In genomic region chr9:72065076-72065475, GRCh38 we compare ENCODE assay signal across 16 cellular contexts. TPM values are rescaled to one million over a fixed set of nuclear protein-coding genes. Genes with fewer than 3 reads are reported as not detected.
A peak's percentile ranks its signal among the peaks of the same experiment; 100 is the strongest.
DNase-seq lines count a peak whose midpoint lies in the region; TF ChIP-seq lines count a peak whose summit lies in the region.
"Had no signal": no experiment of that assay in that cellular context is flagged by ENCODE, and none has a peak within 500 bp of the region (broad histone marks: within the 10 kb centered on the region; RNA-seq: fewer than 3 reads in every experiment).

No MANE protein-coding gene starts in this region.

- H3K4me1 Mint-ChIP-seq in CD14-positive monocyte, result no peaks in the 10 kb centered on the region
- H3K4me1 Mint-ChIP-seq: CD4-positive, CD25-positive, alpha-beta regulatory T cell had no signal

- no peaks in the 10 kb centered on the region for H3K36me3 Mint-ChIP-seq in CD14-positive monocyte
- H3K36me3 Mint-ChIP-seq: CD4-positive, CD25-positive, alpha-beta regulatory T cell had no signal

- no peak overlapping the region for H3K4me3 ChIP-seq in epithelial cell of esophagus (ENCODE audit: low read length)
- no peak overlapping the region for H3K4me3 ChIP-seq in skeletal muscle cell (ENCODE audit: low read depth, low read length)

- H3K27me3 Mint-ChIP-seq in CD14-positive monocyte (ENCODE audit: low read depth in 3 of 3), result peaks cover 0 to 5% (median 4%) of the 10 kb centered on the region in 3 donors

- H3K4me3 Mint-ChIP-seq in CD14-positive monocyte, result no peak overlapping the region
- H3K4me3 Mint-ChIP-seq: CD4-positive, CD25-positive, alpha-beta regulatory T cell had no signal

- DNase-seq in Daoy (ENCODE audit: low read depth), result peak; percentile 60
- peak; percentile 9 for DNase-seq in RKO (ENCODE audit: low spot score)
- peak; percentile 40 for DNase-seq in epithelial cell of esophagus (ENCODE audit: low read depth)
- DNase-seq in skeletal muscle cell (ENCODE audit: low read depth), result peak; percentile 1
- DNase-seq in activated T-cell treated with anti-CD3 and anti-CD28 coated beads, Interleukin-2, amount 50 U/mL, for 48 hours, result no peak
- DNase-seq in COLO668 (lab: John Stamatoyannopoulos, UW; ENCODE audit: unreplicated experiment), result no peak
- no peak for DNase-seq in CD14-positive monocyte (ENCODE audit: low spot score)
- DNase-seq: AML-193; CD4-positive, CD25-positive, alpha-beta regulatory T cell; HCEC 1CT; NCI-H1436 treated with DMSO at 0.1 percent for 48 hours; NCI-H2029 treated with DMSO at 0.1 percent for 48 hours; NCI-H510A; NCI-H774; SHP77; SK-N-SH had no signal

- intact Hi-C loops in CD14-positive monocyte (cut with micrococcal nuclease), result no loop called here

- no peak overlapping the region for H3K27ac Mint-ChIP-seq in CD14-positive monocyte
- H3K27ac Mint-ChIP-seq: CD4-positive, CD25-positive, alpha-beta regulatory T cell had no signal

- no peak for TF ChIP-seq CTCF in epithelial cell of esophagus (IDR thresholded peaks at IDR 0.05; ENCODE audit: insufficient read depth, low read depth, low read length, missing control alignments)
- no peak for TF ChIP-seq CTCF in CD14-positive monocyte (IDR thresholded peaks at IDR 0.05)

- H3K9me3 Mint-ChIP-seq in CD14-positive monocyte, result peaks cover 0 to 11% (median 3%) of the 10 kb centered on the region in 7 donors

RNA-seq across cellular contexts. Expression of gene C9orf57, which starts 4.7 kb away (rescaled TPM):
- not detected in 2 replicates for total RNA-seq in Daoy (2014; rRNA removed; shearing (Covaris generic))
- polyA plus RNA-seq in CD14-positive monocyte, result not detected
- total RNA-seq: CD4-positive, CD25-positive, alpha-beta regulatory T cell had no signal
- polyA plus RNA-seq: CD4-positive, CD25-positive, alpha-beta regulatory T cell; SK-N-SH had no signal

Comparison
In these comparisons a context has a peak if more than half of its experiments do, and no peak if none do; other contexts are left out.
1. DNase-seq: peak in Daoy (single experiment), RKO (single experiment), epithelial cell of esophagus (single experiment) and skeletal muscle cell (single experiment); none in activated T-cell treated with anti-CD3 and anti-CD28 coated beads, Interleukin-2, amount 50 U/mL, for 48 hours (0 of 2), COLO668 (single experiment) and CD14-positive monocyte (single experiment).